In the genomic region with DNA sequence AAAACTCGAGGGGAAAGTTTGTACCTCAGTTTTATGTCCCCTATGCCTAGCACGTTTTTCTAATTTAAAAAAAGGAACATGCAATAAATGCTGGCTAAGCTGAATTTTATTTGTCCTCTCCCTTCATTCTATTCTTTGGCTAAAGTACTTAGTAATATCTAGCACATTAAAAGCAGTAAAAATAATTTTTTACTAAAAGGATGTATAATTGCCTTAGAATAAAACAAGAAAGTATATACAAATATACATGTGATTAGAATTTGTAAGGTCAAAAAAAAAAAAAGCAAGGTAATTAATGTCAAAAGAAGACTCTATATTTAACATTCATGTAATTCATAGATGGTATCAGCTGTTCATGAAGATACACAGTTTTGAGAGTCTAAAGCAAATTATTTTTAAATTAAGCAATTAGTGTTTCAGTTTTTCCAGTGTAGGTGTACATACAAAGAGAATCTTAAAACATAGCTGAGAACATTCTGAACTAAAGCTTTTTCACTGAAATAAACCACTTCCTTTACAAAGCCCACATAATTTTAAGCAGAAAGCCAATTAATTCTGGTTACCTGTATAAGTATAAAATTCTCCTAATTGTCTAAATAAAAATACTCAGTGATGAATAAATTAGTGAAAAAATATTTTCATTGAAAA, we compare ENCODE assay signal across 1 cellular context.
TF ChIP-seq lines count a peak whose summit lies in the region.

No MANE protein-coding gene starts in this region.

TF ChIP-seq in IMR-90, 13 proteins besides CTCF, POLR2A, EP300 and RAD21:
- TF ChIP-seq MAFK (IDR thresholded peaks at IDR 0.05; ENCODE audit: low read depth, low read length) = peak; percentile 57
- no peak for TF ChIP-seq RCOR1 (IDR thresholded peaks at IDR 0.05; ENCODE audit: insufficient replicate concordance, low read length)
- TF ChIP-seq, protein P1, sequence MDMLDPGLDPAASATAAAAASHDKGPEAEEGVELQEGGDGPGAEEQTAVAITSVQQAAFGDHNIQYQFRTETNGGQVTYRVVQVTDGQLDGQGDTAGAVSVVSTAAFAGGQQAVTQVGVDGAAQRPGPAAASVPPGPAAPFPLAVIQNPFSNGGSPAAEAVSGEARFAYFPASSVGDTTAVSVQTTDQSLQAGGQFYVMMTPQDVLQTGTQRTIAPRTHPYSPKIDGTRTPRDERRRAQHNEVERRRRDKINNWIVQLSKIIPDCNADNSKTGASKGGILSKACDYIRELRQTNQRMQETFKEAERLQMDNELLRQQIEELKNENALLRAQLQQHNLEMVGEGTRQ (IDR thresholded peaks at IDR 0.05; ENCODE audit: low read depth, low read length) = no peak
